20 cellular contexts compared by ENCODE assay signal in genomic region chr6:16288163-16288562, GRCh38.
"Had no signal": no experiment of that assay in that cellular context is flagged by ENCODE, and none has a peak within 500 bp of the region (broad histone marks: within the 10 kb centered on the region; RNA-seq: fewer than 3 reads in every experiment).

No MANE protein-coding gene starts in this region.

- ATAC-seq: effector memory CD8-positive, alpha-beta T cell; esophagus mucosa; gastroesophageal sphincter; left cardiac atrium; left lung; left ventricle myocardium superior; lower lobe of right lung; naive thymus-derived CD4-positive, alpha-beta T cell had no signal

- DNase-seq: colonic mucosa; cortex of kidney; effector CD8-positive, alpha-beta T cell; effector memory CD8-positive, alpha-beta T cell; endodermal cell; esophagus squamous epithelium; foreskin fibroblast; foreskin melanocyte; heart left ventricle; hypothalamus; immature natural killer cell; left cardiac atrium; left lung; left ventricle myocardium superior; lower lobe of right lung; mesenchymal stem cell; midbrain; naive thymus-derived CD4-positive, alpha-beta T cell had no signal
